ENCODE assay signal across 13 cellular contexts in the genomic region with DNA sequence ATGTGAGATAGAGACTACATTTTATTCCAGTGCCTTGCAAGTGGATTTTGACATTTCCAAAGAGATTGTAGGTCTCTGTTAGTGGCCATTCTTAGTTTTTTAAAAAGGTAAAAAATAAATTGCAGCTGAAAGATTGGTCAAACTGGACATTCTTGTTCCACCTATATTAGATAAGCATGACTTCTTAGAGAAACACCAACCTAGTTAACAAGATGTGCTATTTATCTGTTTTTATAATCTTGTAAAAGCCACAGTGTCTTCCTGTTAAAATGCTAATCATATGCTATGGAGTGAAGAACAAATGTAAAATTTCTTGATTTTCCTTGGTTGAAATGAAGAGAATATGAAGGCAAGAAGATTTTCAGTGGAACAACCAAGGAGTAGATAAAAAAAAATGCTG. TPM values are rescaled to one million over a fixed set of nuclear protein-coding genes. Genes with fewer than 3 reads are reported as not detected.
"Had no signal": no experiment of that assay in that cellular context is flagged by ENCODE, and none has a peak within 500 bp of the region (broad histone marks: within the 10 kb centered on the region; RNA-seq: fewer than 3 reads in every experiment).

No MANE protein-coding gene starts in this region.

- H3K4me1 ChIP-seq: ascending aorta, parathyroid adenoma had no signal

- DNase-seq: activated CD4-positive, alpha-beta T cell treated with anti-CD3 and anti-CD28 coated beads for 4 hours; activated CD8-positive, alpha-beta T cell treated with anti-CD3 and anti-CD28 coated beads, Interleukin-2, amount 10 ng/mL, durations not matched to agents 7 days and 5 days; activated naive CD4-positive, alpha-beta T cell treated with anti-CD3 and anti-CD28 coated beads, Interleukin-2, amount 50 U/mL, for 16 hours; gastrocnemius medialis; heart right ventricle; kidney; left ventricle myocardium superior; thyroid gland; WERI-Rb-1 had no signal

- H3K27ac ChIP-seq: ascending aorta, gastrocnemius medialis, parathyroid adenoma, WERI-Rb-1 had no signal

- H3K4me3 ChIP-seq: ascending aorta, gastrocnemius medialis, heart right ventricle, thyroid gland had no signal

- ATAC-seq: activated CD8-positive, alpha-beta T cell treated with anti-CD3 and anti-CD28 coated beads, Interleukin-2, amount 10 ng/mL, durations not matched to agents 7 days and 5 days; gastrocnemius medialis; heart right ventricle; left ventricle myocardium superior had no signal

- H3K27me3 ChIP-seq: ascending aorta, gastrocnemius medialis, heart right ventricle, thyroid gland had no signal

- H3K9me3 ChIP-seq: ascending aorta, gastrocnemius medialis, heart right ventricle, thyroid gland had no signal

RNA-seq across cellular contexts. Expression of a gene that starts 33.4 kb away (rescaled TPM):
- total RNA-seq: fibroblast of lung, renal cortical epithelial cell had no signal
